In the genomic region with DNA sequence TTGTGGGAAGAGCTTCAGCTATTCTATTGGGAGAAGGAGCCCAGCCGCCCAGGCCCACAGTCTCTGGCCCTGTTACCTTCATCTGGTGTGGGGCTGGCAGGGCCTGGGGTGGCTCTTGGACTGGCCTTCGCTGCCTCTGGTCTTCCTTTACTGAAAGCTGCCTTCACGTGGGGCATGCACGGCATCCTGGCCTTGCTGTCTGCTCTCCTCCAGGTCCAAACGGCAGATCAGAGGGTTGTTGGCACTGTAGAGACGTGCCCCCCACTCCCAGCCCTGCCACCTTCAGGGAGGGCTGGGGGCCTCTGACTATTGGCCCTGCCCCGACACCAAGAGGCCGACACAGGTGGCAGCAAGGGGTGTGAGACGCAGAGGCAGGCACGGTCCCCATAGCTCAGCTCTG, we compare ENCODE assay signal across 16 cellular contexts.
A peak's percentile ranks its signal among the peaks of the same experiment; 100 is the strongest.
DNase-seq lines count a peak whose midpoint lies in the region; ATAC-seq and TF ChIP-seq lines count a peak whose summit lies in the region.
"Had no signal": no experiment of that assay in that cellular context is flagged by ENCODE, and none has a peak within 500 bp of the region (broad histone marks: within the 10 kb centered on the region; RNA-seq: fewer than 3 reads in every experiment).

No MANE protein-coding gene starts in this region.

- ATAC-seq in sciatic nerve (peak; percentile 15), left lung (no peak)

- H3K27me3 Mint-ChIP-seq in nephron (ENCODE audit: low read depth) (peaks cover 11% of the 10 kb centered on the region), Caco-2 (ENCODE audit: insufficient read depth, unreplicated experiment) (no peaks in the 10 kb centered on the region)
- H3K27me3 Mint-ChIP-seq: CD4-positive, alpha-beta memory T cell had no signal

- intact Hi-C loops in sciatic nerve (cut with DNase I) (no loop called here), Caco-2 (cut with micrococcal nuclease; ENCODE audit: unreplicated experiment) (no loop called here), left lung (cut with DNase I) (no loop called here), testis (cut with DNase I; ENCODE audit: low total_unique reads) (no loop called here)

- TF ChIP-seq CTCF in nephron (IDR thresholded peaks at IDR 0.05; ENCODE audit: unreplicated experiment in 3 of 3) (no peak), Caco-2 (IDR thresholded peaks at IDR 0.05; ENCODE audit: insufficient read depth in 1 of 2, low read depth in 1 of 2, low read length in 1 of 2, severe bottlenecking in 1 of 2, unreplicated experiment in 1 of 2) (no peak), left lung (IDR thresholded peaks at IDR 0.05) (no peak), testis (IDR thresholded peaks at IDR 0.05) (no peak)

- H3K27ac Mint-ChIP-seq in nephron: peak overlapping the region; percentile 43 to 84 (median 79)
- no peak overlapping the region for H3K27ac Mint-ChIP-seq in Caco-2 (ENCODE audit: unreplicated experiment)
- H3K27ac Mint-ChIP-seq: CD4-positive, alpha-beta memory T cell; HFFc6 had no signal

- no peak overlapping the region for H3K4me3 Mint-ChIP-seq in nephron
- H3K4me3 Mint-ChIP-seq in Caco-2 (ENCODE audit: unreplicated experiment): no peak overlapping the region
- H3K4me3 Mint-ChIP-seq: CD4-positive, alpha-beta memory T cell; HFFc6 had no signal

- H3K4me3 ChIP-seq in SK-N-MC (peak overlapping the region; percentile 56), Caco-2 (ENCODE audit: low read depth, low read length) (no peak overlapping the region), left lung (no peak overlapping the region), testis (no peak overlapping the region)
- H3K4me3 ChIP-seq: GM23248, HAP-1 had no signal

- no peaks in the 10 kb centered on the region for H3K4me1 ChIP-seq in Caco-2
- H3K4me1 ChIP-seq in left lung: no peaks in the 10 kb centered on the region
- H3K4me1 ChIP-seq in testis: no peaks in the 10 kb centered on the region
- H3K4me1 ChIP-seq: HAP-1 had no signal

- no peaks in the 10 kb centered on the region for H3K9me3 Mint-ChIP-seq in nephron
- H3K9me3 Mint-ChIP-seq in Caco-2 (ENCODE audit: unreplicated experiment): peaks cover 8% of the 10 kb centered on the region

- no peaks in the 10 kb centered on the region for H3K36me3 ChIP-seq in SK-N-MC (ENCODE audit: insufficient read depth, low read length)
- H3K36me3 ChIP-seq in Caco-2 (ENCODE audit: control insufficient read depth, insufficient read depth, low read length): no peaks in the 10 kb centered on the region
- H3K36me3 ChIP-seq in left lung: no peaks in the 10 kb centered on the region
- H3K36me3 ChIP-seq in testis (ENCODE audit: low read depth, missing control alignments): no peaks in the 10 kb centered on the region
- H3K36me3 ChIP-seq: HAP-1 had no signal

- WGBS in testis, 2 donors: 90 to 92% methylated on average over 3 to 10 of the region's 10 CpGs

- peaks cover 4% of the 10 kb centered on the region for H3K36me3 Mint-ChIP-seq in nephron (ENCODE audit: low read depth)
- peaks cover 5% of the 10 kb centered on the region for H3K36me3 Mint-ChIP-seq in Caco-2 (ENCODE audit: insufficient read depth, unreplicated experiment)
- H3K36me3 Mint-ChIP-seq: CD4-positive, alpha-beta memory T cell had no signal

- POLR2A ChIA-PET in Caco-2 (lab: Charles Lee): no interaction called here

- H3K9ac ChIP-seq in SK-N-MC (ENCODE audit: insufficient read length): peak overlapping the region; percentile 77
- H3K9ac ChIP-seq: GM23248 had no signal

- no peak for TF ChIP-seq POLR2A in testis (IDR thresholded peaks at IDR 0.05)

- CTCF ChIA-PET in Caco-2 (lab: Charles Lee): no interaction called here

- H3K27me3 ChIP-seq in Caco-2 (replicated peaks; ENCODE audit: control insufficient read depth, insufficient read depth, low read length) (no peaks in the 10 kb centered on the region), left lung (no peaks in the 10 kb centered on the region), testis (no peaks in the 10 kb centered on the region)

- H3K9me3 ChIP-seq in SK-N-MC (ENCODE audit: low read depth, low read length) (no peaks in the 10 kb centered on the region), Caco-2 (0 out of 2 replicates have a peak, but pooled peaks cover 2% of the 10 kb centered on the region), left lung (peaks cover 0 to under 1% of the 10 kb centered on the region in 2 donors), testis (no peaks in the 10 kb centered on the region)
- H3K9me3 ChIP-seq: HAP-1 had no signal

- no TSS peak for BruUV-seq in Caco-2 (replicated peaks; lab: Mats Ljungman, UMichigan)

- H3K4me1 Mint-ChIP-seq in nephron: peaks cover 32% of the 10 kb centered on the region
- H3K4me1 Mint-ChIP-seq in Caco-2 (ENCODE audit: low read depth, unreplicated experiment): no peaks in the 10 kb centered on the region

- peak overlapping the region; percentile 99 for H3K27ac ChIP-seq in SK-N-MC
- H3K27ac ChIP-seq in left lung: no peak overlapping the region
- H3K27ac ChIP-seq in testis: no peak overlapping the region
- H3K27ac ChIP-seq: GM23248 had no signal

- DNase-seq in SK-N-MC (ENCODE audit: low read depth, low spot score): no peak
- peak; percentile 55 for DNase-seq in islet precursor cell
- no peak for DNase-seq in sciatic nerve (ENCODE audit: low spot score)
- no peak for DNase-seq in Caco-2
- no peak for DNase-seq in activated CD4-positive, alpha-beta T cell treated with anti-CD3 and anti-CD28 coated beads, Interleukin-2, amount 50 U/mL, for 1 hour
- DNase-seq in left lung: no peak
- no peak for DNase-seq in testis
- DNase-seq: C1 segment of cervical spinal cord; CD4-positive, alpha-beta memory T cell; COR-L47; DMS153; DND-41; HFFc6 had no signal
